ENCODE assay signal across 1 cellular context in the genomic region with DNA sequence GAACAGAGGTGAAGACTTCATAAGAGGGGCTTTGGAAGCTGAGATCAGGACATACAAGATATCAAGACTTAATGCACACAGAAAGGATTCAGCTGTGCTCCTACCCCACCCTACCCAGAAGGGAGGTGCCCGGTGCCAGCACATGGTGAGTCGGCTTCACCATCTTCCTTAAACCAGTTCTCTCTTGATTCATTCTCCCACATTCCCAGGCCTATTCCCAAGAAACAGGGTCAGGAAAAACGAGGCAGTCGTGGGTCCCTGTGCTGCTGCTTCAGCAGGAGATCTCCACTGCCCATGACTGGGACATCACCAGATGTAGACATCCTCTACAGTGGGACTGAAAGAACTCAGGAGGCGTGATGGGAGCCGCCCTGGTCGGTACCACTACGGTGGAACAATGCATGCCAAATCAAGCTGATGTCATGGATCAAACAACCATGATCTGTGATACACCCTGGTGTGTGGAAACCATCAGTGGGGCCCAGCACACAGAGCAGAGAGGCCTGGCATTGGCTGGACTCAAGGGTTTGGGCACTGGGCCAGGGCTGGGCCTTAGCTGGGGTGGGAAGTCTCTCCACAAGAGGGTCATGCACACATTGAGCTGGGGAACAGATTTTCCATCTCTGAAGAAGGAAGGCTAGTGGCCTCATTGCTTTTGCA.
TF ChIP-seq lines count a peak whose summit lies in the region.

No MANE protein-coding gene starts in this region.

TF ChIP-seq in GM12878, 131 proteins besides CTCF, POLR2A, EP300 and RAD21:
- TF ChIP-seq ZSCAN29 (IDR thresholded peaks at IDR 0.05) (no peak), BHLHE40 (IDR thresholded peaks at IDR 0.05; ENCODE audit: borderline replicate concordance in 1 of 2, low read depth in 2 of 2, low read length in 1 of 2) (no peak), KLF5 (IDR thresholded peaks at IDR 0.05; ENCODE audit: partially characterized antibody) (no peak), ZNF217 (IDR thresholded peaks at IDR 0.05) (no peak), NFYA (IDR thresholded peaks at IDR 0.05; ENCODE audit: borderline replicate concordance, low read depth, low read length) (no peak), ATF7 (IDR thresholded peaks at IDR 0.05; ENCODE audit: low read depth) (no peak), TAF1 (IDR thresholded peaks at IDR 0.05; ENCODE audit: borderline replicate concordance, low read depth, low read length) (no peak), CHD1 (IDR thresholded peaks at IDR 0.05; ENCODE audit: low read depth, low read length) (no peak), JUNB (IDR thresholded peaks at IDR 0.05) (no peak), SUPT20H (IDR thresholded peaks at IDR 0.05; ENCODE audit: borderline replicate concordance, control insufficient read depth, low read depth, low read length) (no peak), CREM (IDR thresholded peaks at IDR 0.05; ENCODE audit: low read depth) (no peak), EGR1 (IDR thresholded peaks at IDR 0.05; ENCODE audit: borderline replicate concordance in 1 of 2, low read depth in 2 of 2, low read length in 2 of 2) (no peak), EZH2 (IDR thresholded peaks at IDR 0.05; ENCODE audit: borderline replicate concordance, control insufficient read depth, low read depth, low read length) (no peak), KAT2A (conservative IDR thresholded peaks at IDR 0.05; ENCODE audit: control insufficient read depth, low read depth, low read length) (no peak)
- TF ChIP-seq, protein P1, sequence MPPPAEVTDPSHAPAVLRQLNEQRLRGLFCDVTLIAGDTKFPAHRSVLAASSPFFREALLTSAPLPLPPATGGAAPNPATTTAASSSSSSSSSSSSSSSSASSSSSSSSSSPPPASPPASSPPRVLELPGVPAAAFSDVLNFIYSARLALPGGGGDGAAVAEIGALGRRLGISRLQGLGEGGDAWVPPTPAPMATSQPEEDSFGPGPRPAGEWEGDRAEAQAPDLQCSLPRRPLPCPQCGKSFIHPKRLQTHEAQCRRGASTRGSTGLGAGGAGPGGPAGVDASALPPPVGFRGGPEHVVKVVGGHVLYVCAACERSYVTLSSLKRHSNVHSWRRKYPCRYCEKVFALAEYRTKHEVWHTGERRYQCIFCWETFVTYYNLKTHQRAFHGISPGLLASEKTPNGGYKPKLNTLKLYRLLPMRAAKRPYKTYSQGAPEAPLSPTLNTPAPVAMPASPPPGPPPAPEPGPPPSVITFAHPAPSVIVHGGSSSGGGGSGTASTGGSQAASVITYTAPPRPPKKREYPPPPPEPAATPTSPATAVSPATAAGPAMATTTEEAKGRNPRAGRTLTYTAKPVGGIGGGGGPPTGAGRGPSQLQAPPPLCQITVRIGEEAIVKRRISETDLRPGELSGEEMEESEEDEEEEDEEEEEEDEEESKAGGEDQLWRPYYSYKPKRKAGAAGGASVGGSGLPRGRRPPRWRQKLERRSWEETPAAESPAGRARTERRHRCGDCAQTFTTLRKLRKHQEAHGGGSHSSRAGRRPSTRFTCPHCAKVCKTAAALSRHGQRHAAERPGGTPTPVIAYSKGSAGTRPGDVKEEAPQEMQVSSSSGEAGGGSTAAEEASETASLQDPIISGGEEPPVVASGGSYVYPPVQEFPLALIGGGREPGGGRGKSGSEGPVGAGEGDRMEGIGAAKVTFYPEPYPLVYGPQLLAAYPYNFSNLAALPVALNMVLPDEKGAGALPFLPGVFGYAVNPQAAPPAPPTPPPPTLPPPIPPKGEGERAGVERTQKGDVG (CRISPR knock-in tag; IDR thresholded peaks at IDR 0.05), result no peak
